Comparison of ENCODE assay signal across 8 cellular contexts in the genomic region with DNA sequence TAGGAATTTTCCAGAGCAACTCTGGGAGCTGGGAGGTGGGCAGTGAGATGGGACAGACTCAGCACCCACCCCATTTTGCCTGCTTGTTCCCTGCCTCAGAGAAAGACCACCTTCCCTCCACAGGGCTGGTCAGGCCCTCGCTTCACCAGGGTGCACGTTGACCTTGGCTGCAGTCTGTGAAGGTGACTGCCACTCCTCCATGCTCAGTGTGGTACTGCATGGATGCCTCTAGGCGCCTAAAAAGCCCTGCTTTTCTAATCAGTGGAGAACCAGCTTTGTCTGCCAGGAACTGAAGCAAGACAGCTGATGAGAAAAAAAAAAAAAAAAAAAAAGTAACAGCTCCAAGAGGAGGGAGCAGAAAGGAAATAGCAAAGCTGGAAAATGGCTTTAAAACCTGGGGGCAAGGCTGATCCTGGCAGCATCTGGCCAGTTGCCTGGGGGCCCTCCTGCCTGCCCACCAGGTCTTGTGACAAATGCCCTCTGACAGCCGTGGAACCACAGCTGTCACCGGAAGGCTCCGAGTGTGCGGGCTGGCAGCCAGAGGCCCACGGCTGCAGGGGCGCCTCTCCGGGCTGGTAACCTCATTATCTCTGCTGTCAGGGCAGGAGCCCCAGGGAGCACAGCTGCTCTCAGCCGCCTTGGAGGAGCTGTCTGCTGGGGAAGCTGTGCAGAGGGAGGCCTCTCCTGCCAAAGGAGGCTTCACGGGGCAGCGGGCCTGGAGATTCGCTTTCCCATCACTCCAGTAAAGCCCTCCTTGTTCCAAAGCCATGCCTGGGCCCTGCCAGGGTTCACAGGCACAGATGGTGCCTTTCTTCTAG. TPM values are rescaled to one million over a fixed set of nuclear protein-coding genes. Genes with fewer than 3 reads are reported as not detected.
DNase-seq lines count a peak whose midpoint lies in the region; ATAC-seq and TF ChIP-seq lines count a peak whose summit lies in the region.

No MANE protein-coding gene starts in this region.

- H3K4me3 ChIP-seq in BLaER1 (no peak overlapping the region), SK-N-MC (peak overlapping the region; percentile 71), rectal smooth muscle tissue (ENCODE audit: low read length) (no peak overlapping the region)

- H3K4me3 Mint-ChIP-seq in HFFc6: no peak overlapping the region
- peak overlapping the region; percentile 55 for H3K4me3 Mint-ChIP-seq in glutamatergic neuron (ENCODE audit: unreplicated experiment)

- peaks cover 2% of the 10 kb centered on the region; the same call in 1 of the 2 replicates for H3K27me3 Mint-ChIP-seq in HFFc6 (ENCODE audit: insufficient read depth)
- H3K27me3 Mint-ChIP-seq in glutamatergic neuron (ENCODE audit: unreplicated experiment): peaks cover 36% of the 10 kb centered on the region

- H4K20me1 ChIP-seq in BLaER1: no peaks in the 10 kb centered on the region

- H3K9me3 Mint-ChIP-seq in HFFc6 (no peaks in the 10 kb centered on the region), glutamatergic neuron (ENCODE audit: unreplicated experiment) (peaks cover 38% of the 10 kb centered on the region)

- H3K4me1 ChIP-seq in BLaER1: peaks cover 100% of the 10 kb centered on the region
- peaks cover 29% of the 10 kb centered on the region for H3K4me1 ChIP-seq in rectal smooth muscle tissue (ENCODE audit: control insufficient read depth, insufficient read depth, low read length)

- TF ChIP-seq CTCF in HFFc6 (IDR thresholded peaks at IDR 0.05): no peak
- no peak for TF ChIP-seq CTCF in glutamatergic neuron (IDR thresholded peaks at IDR 0.05; ENCODE audit: partially characterized antibody, unreplicated experiment)

- peak overlapping the region; percentile 49 for H3K9ac ChIP-seq in BLaER1
- peak overlapping the region; percentile 33 for H3K9ac ChIP-seq in SK-N-MC (ENCODE audit: insufficient read length)
- no peak overlapping the region for H3K9ac ChIP-seq in rectal smooth muscle tissue (ENCODE audit: low read length)

- H3K27ac ChIP-seq in BLaER1 (peak overlapping the region; percentile 78), SK-N-MC (peak overlapping the region; percentile 77), rectal smooth muscle tissue (ENCODE audit: low read depth, low read length) (peak overlapping the region; percentile 96)

- H3K36me3 ChIP-seq in BLaER1 (no peaks in the 10 kb centered on the region), SK-N-MC (ENCODE audit: insufficient read depth, low read length) (no peaks in the 10 kb centered on the region), rectal smooth muscle tissue (ENCODE audit: control insufficient read depth, insufficient read depth, low read length) (peaks cover 4% of the 10 kb centered on the region)

- no peak overlapping the region for H3K27ac Mint-ChIP-seq in HFFc6
- peak overlapping the region; percentile 97 for H3K27ac Mint-ChIP-seq in glutamatergic neuron (ENCODE audit: unreplicated experiment)

- ATAC-seq in HG03442 (IDR thresholded peaks at IDR 0.05; ENCODE audit: unreplicated experiment) (no peak), GM18519 (IDR thresholded peaks at IDR 0.05; ENCODE audit: low FRiP score, unreplicated experiment) (no peak)

- peaks cover 25% of the 10 kb centered on the region for H3K4me1 Mint-ChIP-seq in HFFc6 (ENCODE audit: low read depth)
- peaks cover 78% of the 10 kb centered on the region for H3K4me1 Mint-ChIP-seq in glutamatergic neuron (ENCODE audit: low read depth, unreplicated experiment)

- peak overlapping the region; percentile 92 for H3K4me2 ChIP-seq in BLaER1

- H3K27me3 ChIP-seq in BLaER1 (no peaks in the 10 kb centered on the region), rectal smooth muscle tissue (ENCODE audit: control insufficient read depth, insufficient read depth, low read length) (no peaks in the 10 kb centered on the region)

- DNase-seq in HFFc6 (peak; percentile 28), SK-N-MC (ENCODE audit: low read depth, low spot score) (peak; percentile 10), glutamatergic neuron (peak; percentile 84), amniotic stem cell (lab: John Stamatoyannopoulos, UW) (no peak)

- no peaks in the 10 kb centered on the region for H3K9me3 ChIP-seq in BLaER1
- no peaks in the 10 kb centered on the region for H3K9me3 ChIP-seq in SK-N-MC (ENCODE audit: low read depth, low read length)

- no peaks in the 10 kb centered on the region for H3K36me3 Mint-ChIP-seq in HFFc6 (ENCODE audit: low read depth)
- H3K36me3 Mint-ChIP-seq in glutamatergic neuron (ENCODE audit: unreplicated experiment): no peaks in the 10 kb centered on the region

RNA-seq across cellular contexts. Expression of a gene that starts 13.7 kb away (rescaled TPM):
- total RNA-seq in HFFc6 (2021; fragmentation: NEBNext Ultra II Directional; extraction: Animal tissue kit (Norgen Biotek cat#: 25700)): 1 to 10 TPM; 2.9 to 4.7 (median 3.9) TPM
- total RNA-seq in glutamatergic neuron (ENCODE audit: unreplicated experiment): 4.1 TPM
